ENCODE assay signal across 24 cellular contexts in the genomic region with DNA sequence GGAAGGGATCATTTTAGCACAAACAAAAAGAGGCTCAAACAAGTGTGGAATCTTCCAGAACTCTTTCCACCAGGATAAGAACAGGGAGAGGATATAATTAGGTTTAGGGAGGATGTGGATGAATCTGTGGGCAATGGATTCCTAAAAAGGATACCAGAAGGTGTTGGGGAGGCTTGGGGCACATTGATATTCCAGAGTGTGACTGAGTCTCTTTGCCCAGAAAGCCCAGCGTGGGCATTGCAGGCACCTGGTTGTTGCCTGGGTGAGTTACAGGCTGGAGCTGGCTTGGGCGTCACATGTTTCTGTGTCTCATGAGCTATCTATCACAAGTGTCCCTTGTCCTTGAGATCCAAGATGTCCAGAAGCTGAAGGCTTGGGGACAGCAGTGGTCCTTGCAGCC. TPM values are rescaled to one million over a fixed set of nuclear protein-coding genes. Genes with fewer than 3 reads are reported as not detected.
DNase-seq lines count a peak whose midpoint lies in the region; ATAC-seq and TF ChIP-seq lines count a peak whose summit lies in the region.
"Had no signal": no experiment of that assay in that cellular context is flagged by ENCODE, and none has a peak within 500 bp of the region (broad histone marks: within the 10 kb centered on the region; RNA-seq: fewer than 3 reads in every experiment).

No MANE protein-coding gene starts in this region.

- H3K9me3 Mint-ChIP-seq in glutamatergic neuron (ENCODE audit: unreplicated experiment) (peaks cover 3% of the 10 kb centered on the region), neural progenitor cell (no peaks in the 10 kb centered on the region)

- no peak for DNase-seq in glutamatergic neuron
- no peak for DNase-seq in neural progenitor cell (ENCODE audit: low spot score)
- DNase-seq in superior temporal gyrus (ENCODE audit: extremely low spot score): peak; percentile 59
- DNase-seq in stimulated activated CD4-positive, alpha-beta T cell treated with anti-CD3 and anti-CD28 coated beads, Interleukin-12 subunit alpha, Interleukin-12 subunit beta, amount 100 ng/mL, for 4 hours: no peak
- no peak for DNase-seq in NCI-H526 (lab: John Stamatoyannopoulos, UW)
- DNase-seq: CD8-positive, alpha-beta memory T cell; DMS79 treated with DMSO at 0.1 percent for 48 hours; GF-D8; GM23248; HCEC 1CT; NCI-H1048; NCI-H1417 treated with DMSO at 0.1 percent for 48 hours; NCI-H1694 treated with DMSO at 0.1 percent for 48 hours; NCI-H2081; NCI-H2227 treated with DMSO at 0.1 percent for 48 hours; NCI-H69; SHP77 had no signal

- H4K20me1 ChIP-seq in neural progenitor cell (ENCODE audit: low read depth): peaks cover 5% of the 10 kb centered on the region

- no peak overlapping the region for H3K4me3 ChIP-seq in neural progenitor cell
- H3K4me3 ChIP-seq: GM23248 had no signal

- H2AFZ ChIP-seq in neural progenitor cell (replicated peaks): no peak overlapping the region
- H2AFZ ChIP-seq: GM23248 had no signal

- H3K27me3 Mint-ChIP-seq in glutamatergic neuron (ENCODE audit: unreplicated experiment) (peaks cover 4% of the 10 kb centered on the region), neural progenitor cell (ENCODE audit: insufficient read depth, low read depth) (peaks cover 7% of the 10 kb centered on the region)

- H3K9me3 ChIP-seq in neural progenitor cell (ENCODE audit: low read depth): no peaks in the 10 kb centered on the region

- peak overlapping the region; percentile 35 for H3K4me3 Mint-ChIP-seq in glutamatergic neuron (ENCODE audit: unreplicated experiment)
- H3K4me3 Mint-ChIP-seq in neural progenitor cell: peak overlapping the region; percentile 22
- H3K4me3 Mint-ChIP-seq: B cell; CD8-positive, alpha-beta memory T cell had no signal

- H3K4me2 ChIP-seq in neural progenitor cell: no peak overlapping the region

- H3K27ac Mint-ChIP-seq in glutamatergic neuron (ENCODE audit: unreplicated experiment) (no peak overlapping the region), neural progenitor cell (no peak overlapping the region)
- H3K27ac Mint-ChIP-seq: B cell; CD8-positive, alpha-beta memory T cell had no signal

- ATAC-seq in HG03565 (IDR thresholded peaks at IDR 0.05; ENCODE audit: unreplicated experiment): no peak
- no peak for ATAC-seq in GM18505 (IDR thresholded peaks at IDR 0.05; ENCODE audit: unreplicated experiment)

- H3K4me1 Mint-ChIP-seq in glutamatergic neuron (ENCODE audit: low read depth, unreplicated experiment) (peaks cover 14% of the 10 kb centered on the region), neural progenitor cell (peaks cover 24% of the 10 kb centered on the region)

- peaks cover 11% of the 10 kb centered on the region for H3K27me3 ChIP-seq in neural progenitor cell

- no peak overlapping the region for H3K9ac ChIP-seq in neural progenitor cell
- H3K9ac ChIP-seq: GM23248 had no signal

- no peak for TF ChIP-seq CTCF in glutamatergic neuron (IDR thresholded peaks at IDR 0.05; ENCODE audit: partially characterized antibody, unreplicated experiment)
- no peak for TF ChIP-seq CTCF in neural progenitor cell (IDR thresholded peaks at IDR 0.05)

- peaks cover 74% of the 10 kb centered on the region for H3K79me2 ChIP-seq in neural progenitor cell (ENCODE audit: low read depth)

- no peaks in the 10 kb centered on the region for H3K4me1 ChIP-seq in neural progenitor cell

- peak overlapping the region; percentile 71 for H3K27ac ChIP-seq in angular gyrus (ENCODE audit: low read depth, low read length)
- H3K27ac ChIP-seq in neural progenitor cell: no peak overlapping the region
- H3K27ac ChIP-seq: C4-2B, GM23248, RWPE1 had no signal

- H3K36me3 Mint-ChIP-seq in glutamatergic neuron (ENCODE audit: unreplicated experiment): peaks cover 4% of the 10 kb centered on the region
- H3K36me3 Mint-ChIP-seq in neural progenitor cell: peaks cover 21% of the 10 kb centered on the region
- H3K36me3 Mint-ChIP-seq: CD8-positive, alpha-beta memory T cell had no signal

- H3F3A ChIP-seq in neural progenitor cell (ENCODE audit: low read depth): peaks cover 7% of the 10 kb centered on the region

- no peaks in the 10 kb centered on the region for H3K36me3 ChIP-seq in neural progenitor cell

- no peak for TF ChIP-seq POLR2A in GM18505 (IDR thresholded peaks at IDR 0.05; ENCODE audit: borderline replicate concordance, extremely low read depth, insufficient read depth, insufficient read length)

RNA-seq across cellular contexts. Expression of a gene that starts 3.3 kb away (rescaled TPM):
- 66.2 TPM for total RNA-seq in glutamatergic neuron (ENCODE audit: unreplicated experiment)
- 26.7 and 80.0 TPM in 2 replicates for total RNA-seq in neural progenitor cell (ENCODE audit: low replicate concordance)
- total RNA-seq: B cell; CD8-positive, alpha-beta memory T cell; GM23248; HT-29 had no signal

RNA-seq across cellular contexts. Expression of a gene that starts 44.3 kb away (rescaled TPM):
- total RNA-seq in glutamatergic neuron (ENCODE audit: unreplicated experiment) (20.9 TPM), neural progenitor cell (ENCODE audit: low replicate concordance) (25.5 and 30.1 TPM in 2 replicates)
